2 cellular contexts compared by ENCODE assay signal in genomic region chr14:36028218-36028617, GRCh38.
TF ChIP-seq lines count a peak whose summit lies in the region.

No MANE protein-coding gene starts in this region.

TF ChIP-seq in SK-N-SH, 30 proteins besides CTCF, POLR2A, EP300 and RAD21 (continued from another document):
- TF ChIP-seq, protein P1, sequence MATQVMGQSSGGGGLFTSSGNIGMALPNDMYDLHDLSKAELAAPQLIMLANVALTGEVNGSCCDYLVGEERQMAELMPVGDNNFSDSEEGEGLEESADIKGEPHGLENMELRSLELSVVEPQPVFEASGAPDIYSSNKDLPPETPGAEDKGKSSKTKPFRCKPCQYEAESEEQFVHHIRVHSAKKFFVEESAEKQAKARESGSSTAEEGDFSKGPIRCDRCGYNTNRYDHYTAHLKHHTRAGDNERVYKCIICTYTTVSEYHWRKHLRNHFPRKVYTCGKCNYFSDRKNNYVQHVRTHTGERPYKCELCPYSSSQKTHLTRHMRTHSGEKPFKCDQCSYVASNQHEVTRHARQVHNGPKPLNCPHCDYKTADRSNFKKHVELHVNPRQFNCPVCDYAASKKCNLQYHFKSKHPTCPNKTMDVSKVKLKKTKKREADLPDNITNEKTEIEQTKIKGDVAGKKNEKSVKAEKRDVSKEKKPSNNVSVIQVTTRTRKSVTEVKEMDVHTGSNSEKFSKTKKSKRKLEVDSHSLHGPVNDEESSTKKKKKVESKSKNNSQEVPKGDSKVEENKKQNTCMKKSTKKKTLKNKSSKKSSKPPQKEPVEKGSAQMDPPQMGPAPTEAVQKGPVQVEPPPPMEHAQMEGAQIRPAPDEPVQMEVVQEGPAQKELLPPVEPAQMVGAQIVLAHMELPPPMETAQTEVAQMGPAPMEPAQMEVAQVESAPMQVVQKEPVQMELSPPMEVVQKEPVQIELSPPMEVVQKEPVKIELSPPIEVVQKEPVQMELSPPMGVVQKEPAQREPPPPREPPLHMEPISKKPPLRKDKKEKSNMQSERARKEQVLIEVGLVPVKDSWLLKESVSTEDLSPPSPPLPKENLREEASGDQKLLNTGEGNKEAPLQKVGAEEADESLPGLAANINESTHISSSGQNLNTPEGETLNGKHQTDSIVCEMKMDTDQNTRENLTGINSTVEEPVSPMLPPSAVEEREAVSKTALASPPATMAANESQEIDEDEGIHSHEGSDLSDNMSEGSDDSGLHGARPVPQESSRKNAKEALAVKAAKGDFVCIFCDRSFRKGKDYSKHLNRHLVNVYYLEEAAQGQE (IDR thresholded peaks at IDR 0.05; ENCODE audit: low read depth, low read length), result no peak
- TF ChIP-seq CHD2 (IDR thresholded peaks at IDR 0.05; ENCODE audit: low read length, partially characterized antibody), result no peak
- TF ChIP-seq TEAD4 (IDR thresholded peaks at IDR 0.05; ENCODE audit: borderline replicate concordance, insufficient read depth), result no peak
- TF ChIP-seq NRF1 (IDR thresholded peaks at IDR 0.05; ENCODE audit: low read depth, low read length), result no peak
TF ChIP-seq in SK-N-SH: peak in this region for 0.

TF ChIP-seq in SK-N-SH treated with all-trans-retinoic acid at 6 μM for 48 hours, 23 proteins besides CTCF, POLR2A, EP300 and RAD21 (continued from another document):
- TF ChIP-seq ZNF70 (CRISPR knock-in tag; IDR thresholded peaks at IDR 0.05) (no peak), ESRRG (CRISPR knock-in tag; IDR thresholded peaks at IDR 0.05) (no peak), ZNF565 (CRISPR knock-in tag; conservative IDR thresholded peaks at IDR 0.05; ENCODE audit: low read depth) (no peak), ZFP30 (CRISPR knock-in tag; IDR thresholded peaks at IDR 0.05) (no peak)
